In the genomic region with DNA sequence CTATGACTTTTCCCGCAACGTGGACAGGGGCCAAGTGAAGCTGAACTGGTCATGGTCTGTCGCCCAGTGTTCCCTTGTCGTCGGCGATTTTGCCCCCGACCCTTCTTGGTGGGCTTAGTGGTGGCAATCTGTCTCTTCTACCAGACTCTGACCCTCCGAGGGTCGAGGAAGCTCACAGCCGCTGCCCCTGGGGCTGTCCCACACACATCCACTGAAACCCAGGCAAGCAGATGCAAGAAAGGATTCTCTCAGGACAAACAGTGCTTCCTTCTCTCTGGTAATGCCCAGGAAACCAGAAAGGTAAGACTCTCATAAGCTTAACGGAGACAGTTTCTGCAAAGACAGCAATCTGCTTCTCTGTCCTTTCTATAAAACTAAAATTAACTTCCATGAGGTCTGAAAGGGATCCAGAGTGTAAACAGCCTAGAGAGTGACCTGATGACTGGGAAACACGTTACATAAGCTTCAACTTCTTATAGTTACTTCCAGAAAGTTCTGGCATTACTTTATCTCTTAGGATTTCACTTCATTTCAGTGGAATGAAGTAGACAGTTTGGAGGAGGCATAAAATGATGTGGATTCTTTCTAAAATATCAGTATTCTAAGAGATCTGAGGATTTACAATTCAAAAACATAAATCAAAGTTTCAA, we compare ENCODE assay signal across 11 cellular contexts. TPM values are rescaled to one million over a fixed set of nuclear protein-coding genes. Genes with fewer than 3 reads are reported as not detected.
DNase-seq lines count a peak whose midpoint lies in the region; ATAC-seq and TF ChIP-seq lines count a peak whose summit lies in the region.
"Had no signal": no experiment of that assay in that cellular context is flagged by ENCODE, and none has a peak within 500 bp of the region (broad histone marks: within the 10 kb centered on the region; RNA-seq: fewer than 3 reads in every experiment).

No MANE protein-coding gene starts in this region.

- no peak overlapping the region for H3K27ac Mint-ChIP-seq in activated naive CD8-positive, alpha-beta T cell treated with anti-CD3 and anti-CD28 coated beads for 36 hours
- H3K27ac Mint-ChIP-seq: activated T-cell treated with anti-CD3 and anti-CD28 coated beads, Interleukin-2, amount 50 U/mL, for 24 hours had no signal

- peaks cover 16% of the 10 kb centered on the region for H3K4me1 Mint-ChIP-seq in activated naive CD8-positive, alpha-beta T cell treated with anti-CD3 and anti-CD28 coated beads for 36 hours

- TF ChIP-seq EP300 in esophagus muscularis mucosa (IDR thresholded peaks at IDR 0.05): no peak
- TF ChIP-seq EP300 in upper lobe of left lung (IDR thresholded peaks at IDR 0.05): no peak

- no peaks in the 10 kb centered on the region for H3K27me3 ChIP-seq in esophagus muscularis mucosa
- H3K27me3 ChIP-seq in upper lobe of left lung: no peaks in the 10 kb centered on the region

- intact Hi-C loops in esophagus muscularis mucosa (cut with DNase I): loop anchor here (2.0 to 5.0 kb wide), 2 partner anchors 37 to 91 kb away; a partner anchor contains a TSS

- no peak overlapping the region for H3K4me3 Mint-ChIP-seq in activated naive CD8-positive, alpha-beta T cell treated with anti-CD3 and anti-CD28 coated beads for 36 hours

- TF ChIP-seq CTCF in esophagus muscularis mucosa (IDR thresholded peaks at IDR 0.05) (no peak), upper lobe of left lung (IDR thresholded peaks at IDR 0.05) (no peak)

- 44% methylated on average over 12 of the region's 12 CpGs for WGBS in esophagus muscularis mucosa
- 32 to 37% methylated on average over 12 of the region's 12 CpGs for WGBS in upper lobe of left lung, 2 donors

- no peaks in the 10 kb centered on the region for H3K36me3 ChIP-seq in esophagus muscularis mucosa
- no peaks in the 10 kb centered on the region for H3K36me3 ChIP-seq in upper lobe of left lung

- H3K9me3 ChIP-seq in esophagus muscularis mucosa: no peaks in the 10 kb centered on the region
- H3K9me3 ChIP-seq in upper lobe of left lung: no peaks in the 10 kb centered on the region

- no peaks in the 10 kb centered on the region for H3K36me3 Mint-ChIP-seq in activated naive CD8-positive, alpha-beta T cell treated with anti-CD3 and anti-CD28 coated beads for 36 hours

- ATAC-seq in upper lobe of left lung (ENCODE audit: low FRiP score in 2 of 2): no peak

- TF ChIP-seq POLR2A in esophagus muscularis mucosa (IDR thresholded peaks at IDR 0.05; ENCODE audit: low read depth) (no peak), upper lobe of left lung (IDR thresholded peaks at IDR 0.05) (no peak)

- H3K9me3 Mint-ChIP-seq in activated naive CD8-positive, alpha-beta T cell treated with anti-CD3 and anti-CD28 coated beads for 36 hours: no peaks in the 10 kb centered on the region
- H3K9me3 Mint-ChIP-seq: activated T-cell treated with anti-CD3 and anti-CD28 coated beads, Interleukin-2, amount 50 U/mL, for 24 hours had no signal

- H3K4me1 ChIP-seq in esophagus muscularis mucosa: peaks cover 11 to 61% (median 57%) of the 10 kb centered on the region in 4 donors
- H3K4me1 ChIP-seq in upper lobe of left lung: peaks cover 8 to 25% (median 16%) of the 10 kb centered on the region in 4 donors

- DNase-seq in OCI-M1 (lab: John Stamatoyannopoulos, UW): peak; percentile 49
- no peak for DNase-seq in esophagus muscularis mucosa (ENCODE audit: extremely low spot score)
- DNase-seq in myocyte (ENCODE audit: low read depth): peak; percentile 60
- no peak for DNase-seq in upper lobe of left lung
- DNase-seq in NCI-H146 (lab: John Stamatoyannopoulos, UW): no peak
- DNase-seq in activated naive CD8-positive, alpha-beta T cell treated with anti-CD3 and anti-CD28 coated beads for 36 hours: no peak
- DNase-seq in NCI-H1105 (lab: John Stamatoyannopoulos, UW): no peak
- DNase-seq: activated T-cell treated with anti-CD3 and anti-CD28 coated beads, Interleukin-2, amount 50 U/mL, for 24 hours; foreskin melanocyte; SHP77 treated with DMSO at 0.1 percent for 48 hours; stimulated activated CD4-positive, alpha-beta T cell treated with anti-CD3 and anti-CD28 coated beads, Interleukin-15, amount 100 ng/mL, for 24 hours had no signal

- H3K27ac ChIP-seq in esophagus muscularis mucosa (replicated peaks in 1 of 4): peak overlapping the region; percentile 85 to 87 (median 86)
- peak overlapping the region; percentile 66 to 88 (median 82) for H3K27ac ChIP-seq in upper lobe of left lung

- peaks cover 60% of the 10 kb centered on the region for H3K27me3 Mint-ChIP-seq in activated naive CD8-positive, alpha-beta T cell treated with anti-CD3 and anti-CD28 coated beads for 36 hours

- peak overlapping the region; percentile 56 to 63 (median 60) for H3K4me3 ChIP-seq in esophagus muscularis mucosa
- H3K4me3 ChIP-seq in upper lobe of left lung: peak overlapping the region in 3 of 4 donors; percentile 37 to 49 (median 48)

RNA-seq across cellular contexts. Expression of a gene that starts 1.2 kb away (rescaled TPM):
- 10 to 100 TPM; 28.1 to 81.8 (median 32.0) TPM for total RNA-seq in esophagus muscularis mucosa
- total RNA-seq in myocyte: 19.3 and 26.5 TPM in 2 replicates
- 9.3 TPM for polyA plus RNA-seq in myocyte (2012)
- 10 to 100 TPM; 12.9 to 31.6 (median 18.1) TPM for total RNA-seq in upper lobe of left lung
- total RNA-seq in activated naive CD8-positive, alpha-beta T cell treated with anti-CD3 and anti-CD28 coated beads for 36 hours: not detected

RNA-seq across cellular contexts. Expression of a gene that starts 39.1 kb away (rescaled TPM):
- total RNA-seq in esophagus muscularis mucosa (10 to 100 TPM; 12.6 to 19.4 (median 14.9) TPM), myocyte (19.1 and 19.4 TPM in 2 replicates), upper lobe of left lung (10 to 100 TPM in 4 of 6 donors, 1 to 10 TPM in 2; 6.3 to 28.8 (median 15.3) TPM)
- 8.1 TPM for polyA plus RNA-seq in myocyte (2012)
- total RNA-seq in activated naive CD8-positive, alpha-beta T cell treated with anti-CD3 and anti-CD28 coated beads for 36 hours: 10 to 100 TPM; 27.5 to 28.6 TPM

Comparison
In these comparisons a context has a peak if more than half of its experiments do, and no peak if none do; other contexts are left out.
1. DNase-seq: peak in OCI-M1 (single experiment) and myocyte (single experiment); none in esophagus muscularis mucosa (single experiment), upper lobe of left lung (0 of 2), NCI-H146 (single experiment), activated naive CD8-positive, alpha-beta T cell treated with anti-CD3 and anti-CD28 coated beads for 36 hours (single experiment) and NCI-H1105 (single experiment).
2. RNA of a gene that starts 1.2 kb away (total RNA-seq): 28.1 to 81.8 TPM in esophagus muscularis mucosa, 19.3 to 26.5 TPM in myocyte and 12.9 to 31.6 TPM in upper lobe of left lung; not detected in activated naive CD8-positive, alpha-beta T cell treated with anti-CD3 and anti-CD28 coated beads for 36 hours; every median in the first group is over 10 times any median in the second.